Comparison of ENCODE assay signal across 8 cellular contexts in the genomic region with DNA sequence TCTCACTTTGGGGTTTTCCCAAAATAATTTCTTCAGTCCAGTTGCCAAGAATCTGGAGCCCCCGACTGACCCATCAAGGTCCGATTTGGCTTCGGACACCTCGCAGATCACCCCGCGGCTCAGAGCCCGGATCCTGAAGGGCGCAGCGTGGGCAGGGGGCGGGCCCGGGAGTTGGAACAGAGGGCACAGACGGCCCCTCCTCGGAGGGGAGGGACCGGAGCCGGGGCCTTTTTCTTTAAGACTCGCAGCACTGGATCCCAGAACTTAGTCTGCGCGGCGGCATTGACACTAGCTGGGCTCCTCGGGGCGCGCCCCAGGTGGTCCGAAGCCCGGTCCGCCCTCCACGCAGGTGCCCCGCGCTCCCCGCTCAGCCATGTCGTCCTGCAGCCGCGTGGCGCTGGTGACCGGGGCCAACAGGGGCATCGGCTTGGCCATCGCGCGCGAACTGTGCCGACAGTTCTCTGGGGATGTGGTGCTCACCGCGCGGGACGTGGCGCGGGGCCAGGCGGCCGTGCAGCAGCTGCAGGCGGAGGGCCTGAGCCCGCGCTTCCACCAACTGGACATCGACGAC. TPM values are rescaled to one million over a fixed set of nuclear protein-coding genes. Genes with fewer than 3 reads are reported as not detected.
DNase-seq lines count a peak whose midpoint lies in the region; ATAC-seq and TF ChIP-seq lines count a peak whose summit lies in the region.

CBR3 (plus strand) TSS at position 260 of the 571 bp plus-strand sequence; CDS start at position 374, 114 bp downstream.

- no peaks in the 10 kb centered on the region for H3K9me3 ChIP-seq in OCI-LY7 (ENCODE audit: low read length)
- no peaks in the 10 kb centered on the region for H3K9me3 ChIP-seq in uterus

- peak within 1 kb of the TSS; percentile 66 for H3K4me2 ChIP-seq in OCI-LY7 (ENCODE audit: low read length)

- POLR2A ChIA-PET in OCI-LY7 (lab: Charles Lee): no interaction called here

- peak within 1 kb of the TSS; percentile 57 for H3K4me3 ChIP-seq in OCI-LY7 (ENCODE audit: low read depth, low read length, poor library complexity, severe bottlenecking)
- peak within 1 kb of the TSS; percentile 64 to 82 for H3K4me3 ChIP-seq in uterus

- TF ChIP-seq POLR2A in uterus (IDR thresholded peaks at IDR 0.05): no peak

- CTCF ChIA-PET in OCI-LY7 (lab: Charles Lee; ENCODE audit: unreplicated experiment): no interaction called here

- TF ChIP-seq CTCF in GM13976 (IDR thresholded peaks at IDR 0.05; ENCODE audit: borderline replicate concordance, control extremely low read depth, extremely low read depth, insufficient read depth, missing control alignments) (no peak), OCI-LY7 (conservative IDR thresholded peaks at IDR 0.05; ENCODE audit: low read length) (no peak), uterus (IDR thresholded peaks at IDR 0.05) (no peak)

- H3K27me3 ChIP-seq in uterus: no peaks in the 10 kb centered on the region

- in situ Hi-C loops in GM13976 (cut with MboI; ENCODE audit: low sequenced_read_pairs, unreplicated experiment): no loop called here

- DNase-seq in GM13976 (ENCODE audit: low spot score) (peak; percentile 58), OCI-LY7 (ENCODE audit: low spot score) (no peak), germinal center (ENCODE audit: low spot score) (peak; percentile 33), nucleus accumbens (lab: John Stamatoyannopoulos, UW) (peak in 38 of 56 donors; percentile 18 to 77 (median 56)), uterus (peak; percentile 59 to 76)
- peak; percentile 68 for DNase-seq in activated naive CD4-positive, alpha-beta T cell treated with Interleukin-2 at 50 U/mL for 16 hours

- no TSS peak for BruUV-seq in OCI-LY7 (replicated peaks; lab: Mats Ljungman, UMichigan)

- H3K9me2 ChIP-seq in OCI-LY7 (ENCODE audit: insufficient read depth, low read length): no peaks in the 10 kb centered on the region

- peaks cover 20% of the 10 kb centered on the region for H3K4me1 ChIP-seq in OCI-LY7 (ENCODE audit: insufficient read depth, low read length, poor library complexity, severe bottlenecking)
- no peaks in the 10 kb centered on the region for H3K4me1 ChIP-seq in uterus

- H3K36me3 ChIP-seq in OCI-LY7 (ENCODE audit: insufficient read depth, low read length) (no peaks in the 10 kb centered on the region), uterus (no peaks in the 10 kb centered on the region)

- no peak within 1 kb of the TSS for H2AFZ ChIP-seq in OCI-LY7 (ENCODE audit: low read length)

- H3K27ac ChIP-seq in OCI-LY7 (ENCODE audit: low read depth, low read length, poor library complexity, severe bottlenecking) (no peak within 1 kb of the TSS), uterus (peak within 1 kb of the TSS; percentile 80 to 97)

- ATAC-seq in HG02840 (IDR thresholded peaks at IDR 0.05; ENCODE audit: low FRiP score, unreplicated experiment): no peak
- no peak for ATAC-seq in HG02981 (IDR thresholded peaks at IDR 0.05; ENCODE audit: unreplicated experiment)

- no peaks in the 10 kb centered on the region for H3K79me2 ChIP-seq in OCI-LY7 (ENCODE audit: insufficient read depth, low read depth, low read length)

- no peaks in the 10 kb centered on the region for H4K20me1 ChIP-seq in OCI-LY7 (ENCODE audit: insufficient read depth, low read length)

- intact Hi-C loops in OCI-LY7 (cut with micrococcal nuclease; ENCODE audit: unreplicated experiment): no loop called here
- intact Hi-C loops in uterus (cut with DNase I; ENCODE audit: low total_unique reads): no loop called here

RNA-seq across cellular contexts. Expression of gene CBR3, which starts in this region (rescaled TPM):
- total RNA-seq in OCI-LY7 (2014; rRNA removed; shearing (Covaris generic)): not detected in 2 replicates
- total RNA-seq in OCI-LY7 (2022) (not detected in 2 replicates), uterus (1 to 10 TPM; 2.6 to 7.3 (median 5.2) TPM)
